10 cellular contexts compared by ENCODE assay signal in genomic region chr11:61918251-61919112, GRCh38. TPM values are rescaled to one million over a fixed set of nuclear protein-coding genes. Genes with fewer than 3 reads are reported as not detected.
A peak's percentile ranks its signal among the peaks of the same experiment; 100 is the strongest.
DNase-seq lines count a peak whose midpoint lies in the region; ATAC-seq, FAIRE-seq and TF ChIP-seq lines count a peak whose summit lies in the region.
"Had no signal": no experiment of that assay in that cellular context is flagged by ENCODE, and none has a peak within 500 bp of the region (broad histone marks: within the 10 kb centered on the region; RNA-seq: fewer than 3 reads in every experiment).

No MANE protein-coding gene starts in this region.

- H3K27ac ChIP-seq in skin epidermis = peak overlapping the region in 14 of 21 experiments; percentile 5 to 87 (median 72)

- POLR2A ChIA-PET in WTC11 (lab: Charles Lee) = interaction anchor here (1.0 kb wide), 1 partner anchor 9 kb away, joined by 5 read pairs; no protein-coding TSS in a partner anchor

- H3K4me3 ChIP-seq in iPS-11a (ENCODE audit: low read depth, low read length) (peak overlapping the region; percentile 4), skin epidermis (peak overlapping the region in 1 of 7 experiments; percentile 59)

- H3K4me3 Mint-ChIP-seq in WTC11 = peak overlapping the region; percentile 75

- no peak for FAIRE-seq in urothelium cell line (lab: Jason Lieb, UNC)
- FAIRE-seq: TTC549 had no signal

- TF ChIP-seq CTCF in GM10266 (IDR thresholded peaks at IDR 0.05; ENCODE audit: control insufficient read depth, insufficient read depth, low read depth, missing control alignments) = no peak
- no peak for TF ChIP-seq CTCF in WTC11 (IDR thresholded peaks at IDR 0.05)

- no peaks in the 10 kb centered on the region for H3K9me3 Mint-ChIP-seq in WTC11

- H3K27me3 Mint-ChIP-seq in WTC11 (ENCODE audit: low read depth) = peaks cover 38% of the 10 kb centered on the region

- H3K36me3 Mint-ChIP-seq in WTC11 = no peaks in the 10 kb centered on the region

- CTCF ChIA-PET in WTC11 (lab: Charles Lee) = interaction anchor here (2.0 to 5.5 kb wide), 4 partner anchors 19 to 29 kb away, joined by 9 to 52 read pairs (median 26); no protein-coding TSS in a partner anchor

- peak; percentile 15 for DNase-seq in GM10266 (ENCODE audit: extremely low spot score)
- no peak for DNase-seq in WTC11 (ENCODE audit: low spot score)
- no peak for DNase-seq in urothelium cell line (ENCODE audit: low spot score)
- no peak for DNase-seq in cerebellar nuclear complex (lab: John Stamatoyannopoulos, UW)
- DNase-seq: NCI-H2029 had no signal

- no peak overlapping the region for H3K27ac Mint-ChIP-seq in WTC11

- H3K4me1 Mint-ChIP-seq in WTC11 = peaks cover 24% of the 10 kb centered on the region

- ATAC-seq in WTC11 (no peak), GM18861 (IDR thresholded peaks at IDR 0.05; ENCODE audit: unreplicated experiment) (no peak), HG02610 (IDR thresholded peaks at IDR 0.05; ENCODE audit: unreplicated experiment) (no peak)

TF ChIP-seq in WTC11, 78 proteins besides CTCF, POLR2A, EP300 and RAD21:
- TF ChIP-seq E2F5 (CRISPR knock-in tag; IDR thresholded peaks at IDR 0.05) = no peak
- no peak for TF ChIP-seq ZBTB21 (CRISPR knock-in tag; IDR thresholded peaks at IDR 0.05; ENCODE audit: borderline replicate concordance)
- no peak for TF ChIP-seq OVOL2 (CRISPR knock-in tag; IDR thresholded peaks at IDR 0.05; ENCODE audit: borderline replicate concordance)
- TF ChIP-seq FOXJ3 (CRISPR knock-in tag; IDR thresholded peaks at IDR 0.05; ENCODE audit: borderline replicate concordance) = no peak
- no peak for TF ChIP-seq FOXK1 (CRISPR knock-in tag; IDR thresholded peaks at IDR 0.05)
- TF ChIP-seq NR1H2 (CRISPR knock-in tag; IDR thresholded peaks at IDR 0.05) = no peak
- no peak for TF ChIP-seq TP53 (CRISPR knock-in tag; IDR thresholded peaks at IDR 0.05)
- no peak for TF ChIP-seq RELA (CRISPR knock-in tag; IDR thresholded peaks at IDR 0.05; ENCODE audit: borderline replicate concordance)

RNA-seq across cellular contexts. Expression of gene RAB3IL1, which starts 1.1 kb away (rescaled TPM):
- 7.2 to 11.1 TPM (median 8.9 TPM) in 3 replicates for total RNA-seq in WTC11 (2021)

RNA-seq across cellular contexts. Expression of gene FADS3, which starts 27.1 kb away (rescaled TPM):
- 47.4 to 50.0 TPM (median 49.3 TPM) in 3 replicates for total RNA-seq in WTC11 (2021)

RNA-seq across cellular contexts. Expression of gene BEST1, which starts 31.7 kb away (rescaled TPM):
- total RNA-seq in WTC11 (2021) = 0.17 to 0.32 TPM (median 0.21 TPM) in 3 replicates

RNA-seq across cellular contexts. Expression of gene FTH1, which starts 49.0 kb away (rescaled TPM):
- total RNA-seq in WTC11 (2021) = 1,108 to 1,272 TPM (median 1,247 TPM) in 3 replicates
